ENCODE assay signal across 24 cellular contexts in the genomic region with DNA sequence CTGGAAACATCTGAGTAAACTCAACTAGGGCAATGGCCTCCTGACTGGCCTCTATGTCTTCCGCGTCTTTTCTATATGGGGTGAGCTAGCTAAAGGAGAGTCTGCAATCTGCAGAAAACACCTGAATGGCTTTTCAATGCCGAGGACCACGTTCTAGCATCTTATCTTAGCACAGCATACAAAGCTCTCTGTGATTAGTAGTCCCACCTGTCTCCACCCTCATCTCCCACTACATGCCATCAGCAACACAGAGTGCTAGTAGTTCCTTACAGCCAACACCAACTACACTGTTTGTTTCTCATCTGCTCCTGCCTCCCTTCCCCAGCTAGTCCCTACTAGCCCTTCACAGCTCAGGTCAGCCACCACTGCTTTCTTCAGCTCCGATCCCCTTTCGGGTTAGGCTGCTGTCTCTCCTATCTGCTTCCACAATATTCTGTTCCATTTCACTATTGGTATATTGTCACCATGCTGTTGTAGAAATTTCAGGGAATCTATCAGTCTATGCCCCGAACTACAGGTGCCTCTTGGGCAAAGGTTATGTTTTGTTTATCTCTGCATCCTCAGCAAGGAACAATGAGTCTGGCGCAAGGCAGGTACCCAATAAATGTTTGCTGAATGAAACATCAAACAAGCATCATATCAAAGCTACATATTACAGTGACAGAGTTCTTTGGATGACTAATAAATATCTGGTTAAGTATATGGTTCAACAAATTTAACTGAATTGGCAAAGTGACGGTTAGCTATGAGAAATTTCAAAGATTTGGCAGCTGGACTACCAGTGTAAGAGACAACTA.
"Had no signal": no experiment of that assay in that cellular context is flagged by ENCODE, and none has a peak within 500 bp of the region (broad histone marks: within the 10 kb centered on the region; RNA-seq: fewer than 3 reads in every experiment).

No MANE protein-coding gene starts in this region.

- H3K27ac ChIP-seq: PC-9 had no signal

- ATAC-seq: activated CD4-positive, alpha-beta T cell treated with anti-CD3 and anti-CD28 coated beads for 36 hours; activated T-cell treated with anti-CD3 and anti-CD28 coated beads, Interleukin-2, amount 50 U/mL, for 72 hours; T-cell had no signal

- H3K27ac Mint-ChIP-seq: activated CD4-positive, alpha-beta memory T cell treated with anti-CD3 and anti-CD28 coated beads, Interleukin-2, amount 10 ng/mL, durations not matched to agents 7 days and 5 days; activated CD4-positive, alpha-beta T cell treated with anti-CD3 and anti-CD28 coated beads for 36 hours; activated naive CD4-positive, alpha-beta T cell treated with anti-CD3 and anti-CD28 coated beads, Interleukin-2, amount 10 ng/mL, durations not matched to agents 7 days and 5 days; activated naive CD8-positive, alpha-beta T cell treated with anti-CD3 and anti-CD28 coated beads for 36 hours; activated T-cell treated with anti-CD3 and anti-CD28 coated beads, Interleukin-2, amount 50 U/mL, for 72 hours; activated T-helper 2 cell treated with anti-CD3 and anti-CD28 coated beads, Interferon-gamma antibody, Interleukin-2, Interleukin-4, amounts not matched to agents 10 μg/mL and 5 μg/mL and 100 μg/mL, durations not matched to agents 14 hours and 24 hours and 36 hours; T-cell had no signal

- FAIRE-seq: TTC549 had no signal

- H3K9me3 Mint-ChIP-seq: activated naive CD4-positive, alpha-beta T cell treated with anti-CD3 and anti-CD28 coated beads, Interleukin-2, amount 10 ng/mL, durations not matched to agents 7 days and 5 days; activated T-helper 2 cell treated with anti-CD3 and anti-CD28 coated beads, Interferon-gamma antibody, Interleukin-2, Interleukin-4, amounts not matched to agents 10 μg/mL and 5 μg/mL and 100 μg/mL, durations not matched to agents 14 hours and 24 hours and 36 hours; T-cell had no signal

- H3K27me3 Mint-ChIP-seq: activated CD4-positive, alpha-beta memory T cell treated with anti-CD3 and anti-CD28 coated beads, Interleukin-2, amount 10 ng/mL, durations not matched to agents 7 days and 5 days; activated CD4-positive, alpha-beta T cell treated with anti-CD3 and anti-CD28 coated beads for 36 hours; activated naive CD4-positive, alpha-beta T cell treated with anti-CD3 and anti-CD28 coated beads, Interleukin-2, amount 10 ng/mL, durations not matched to agents 7 days and 5 days; activated naive CD8-positive, alpha-beta T cell treated with anti-CD3 and anti-CD28 coated beads for 36 hours; T-cell had no signal

- H3K4me1 Mint-ChIP-seq: activated naive CD4-positive, alpha-beta T cell treated with anti-CD3 and anti-CD28 coated beads, Interleukin-2, amount 10 ng/mL, durations not matched to agents 7 days and 5 days had no signal

- H3K4me3 ChIP-seq: PC-9, SK-N-MC had no signal

- DNase-seq: activated CD4-positive, alpha-beta memory T cell treated with anti-CD3 and anti-CD28 coated beads, Interleukin-2, amount 10 ng/mL, durations not matched to agents 7 days and 5 days; activated CD4-positive, alpha-beta T cell treated with anti-CD3 and anti-CD28 coated beads for 36 hours; activated CD4-positive, alpha-beta T cell treated with anti-CD3 and anti-CD28 coated beads, Interleukin-2, amount 50 U/mL, for 1 hour; activated gamma-delta T cell treated with Interleukin-2 at 50 U/mL for 16 hours; activated naive CD4-positive, alpha-beta T cell treated with anti-CD3 and anti-CD28 coated beads, Interleukin-2, amount 10 ng/mL, durations not matched to agents 7 days and 5 days; activated naive CD8-positive, alpha-beta T cell treated with anti-CD3 and anti-CD28 coated beads for 36 hours; activated T-cell treated with anti-CD3 and anti-CD28 coated beads, Interleukin-2, amount 50 U/mL, for 72 hours; central memory CD4-positive, alpha-beta T cell; Karpas-422; MM.1S; NCI-H1105; NCI-H1436; NCI-H1694 treated with DMSO at 0.1 percent for 48 hours; NCI-H2081; NCI-H510A treated with DMSO at 0.1 percent for 48 hours; NCI-H69; SIG-M5; T-cell; T-helper 2 cell; T1000 had no signal

- H2AFZ ChIP-seq: PC-9 had no signal

- H3K4me3 Mint-ChIP-seq: activated CD4-positive, alpha-beta memory T cell treated with anti-CD3 and anti-CD28 coated beads, Interleukin-2, amount 10 ng/mL, durations not matched to agents 7 days and 5 days; activated CD4-positive, alpha-beta T cell treated with anti-CD3 and anti-CD28 coated beads for 36 hours; activated naive CD4-positive, alpha-beta T cell treated with anti-CD3 and anti-CD28 coated beads, Interleukin-2, amount 10 ng/mL, durations not matched to agents 7 days and 5 days; activated naive CD8-positive, alpha-beta T cell treated with anti-CD3 and anti-CD28 coated beads for 36 hours; activated T-cell treated with anti-CD3 and anti-CD28 coated beads, Interleukin-2, amount 50 U/mL, for 72 hours; T-cell had no signal
